Comparison of ENCODE assay signal across 20 cellular contexts in genomic region chr7:36448781-36449379, GRCh38. TPM values are rescaled to one million over a fixed set of nuclear protein-coding genes. Genes with fewer than 3 reads are reported as not detected.
A peak's percentile ranks its signal among the peaks of the same experiment; 100 is the strongest.
DNase-seq lines count a peak whose midpoint lies in the region; ATAC-seq and TF ChIP-seq lines count a peak whose summit lies in the region.
"Had no signal": no experiment of that assay in that cellular context is flagged by ENCODE, and none has a peak within 500 bp of the region (broad histone marks: within the 10 kb centered on the region; RNA-seq: fewer than 3 reads in every experiment).

No MANE protein-coding gene starts in this region.

- in situ Hi-C loops in brain microvascular endothelial cell (cut with HindIII; ENCODE audit: low pct_ligation_motif_present, low sequenced_read_pairs), result no loop called here

- H3K36me3 ChIP-seq in brain microvascular endothelial cell (replicated peaks), result no peaks in the 10 kb centered on the region
- H3K36me3 ChIP-seq: lower lobe of right lung, transverse colon had no signal

- no peak overlapping the region for H3K4me3 ChIP-seq in brain microvascular endothelial cell (ENCODE audit: low read depth, low read length)
- H3K4me3 ChIP-seq: lower lobe of right lung, transverse colon had no signal

- H3K27me3 Mint-ChIP-seq in activated T-cell treated with anti-CD3 and anti-CD28 coated beads, Interleukin-2, amount 50 U/mL, for 4 hours (ENCODE audit: low read depth), result no peaks in the 10 kb centered on the region
- H3K27me3 Mint-ChIP-seq: activated naive CD8-positive, alpha-beta T cell treated with anti-CD3 and anti-CD28 coated beads for 36 hours; IgD-negative memory B cell had no signal

- TF ChIP-seq CTCF in brain microvascular endothelial cell (IDR thresholded peaks at IDR 0.05; ENCODE audit: low read depth, low read length, missing control alignments), result no peak

- H3K4me1 Mint-ChIP-seq in activated T-cell treated with anti-CD3 and anti-CD28 coated beads, Interleukin-2, amount 50 U/mL, for 4 hours (ENCODE audit: low read depth), result no peaks in the 10 kb centered on the region

- ATAC-seq in activated T-cell treated with anti-CD3 and anti-CD28 coated beads, Interleukin-2, amount 50 U/mL, for 4 hours, result no peak
- ATAC-seq in GM18520 (IDR thresholded peaks at IDR 0.05; ENCODE audit: unreplicated experiment), result no peak
- ATAC-seq: right cardiac atrium had no signal

- no peak overlapping the region for H3K4me3 Mint-ChIP-seq in activated T-cell treated with anti-CD3 and anti-CD28 coated beads, Interleukin-2, amount 50 U/mL, for 4 hours
- H3K4me3 Mint-ChIP-seq: activated naive CD8-positive, alpha-beta T cell treated with anti-CD3 and anti-CD28 coated beads for 36 hours; IgD-negative memory B cell; T-helper 2 cell treated with Interferon-gamma antibody and Interleukin-4, amounts not matched to agents 5 μg/mL and 100 μg/mL, for 36 hours had no signal

- peak overlapping the region; percentile 32 for H3K27ac ChIP-seq in brain microvascular endothelial cell
- H3K27ac ChIP-seq: lower lobe of right lung, transverse colon had no signal

- H3K9me3 Mint-ChIP-seq in activated T-cell treated with anti-CD3 and anti-CD28 coated beads, Interleukin-2, amount 50 U/mL, for 4 hours, result no peaks in the 10 kb centered on the region
- H3K9me3 Mint-ChIP-seq: activated naive CD8-positive, alpha-beta T cell treated with anti-CD3 and anti-CD28 coated beads for 36 hours; IgD-negative memory B cell; T-helper 2 cell treated with Interferon-gamma antibody and Interleukin-4, amounts not matched to agents 5 μg/mL and 100 μg/mL, for 36 hours had no signal

- no peaks in the 10 kb centered on the region for H3K36me3 Mint-ChIP-seq in activated T-cell treated with anti-CD3 and anti-CD28 coated beads, Interleukin-2, amount 50 U/mL, for 4 hours (ENCODE audit: insufficient read depth)
- H3K36me3 Mint-ChIP-seq: IgD-negative memory B cell had no signal

- no peaks in the 10 kb centered on the region for H3K27me3 ChIP-seq in brain microvascular endothelial cell (replicated peaks)
- H3K27me3 ChIP-seq: transverse colon had no signal

- DNase-seq in AG08396 (ENCODE audit: low spot score) (peak; percentile 27), NCI-H2029 (lab: John Stamatoyannopoulos, UW) (peak; percentile 24), brain microvascular endothelial cell (peak; percentile 25), kidney glomerular epithelial cell (lab: John Stamatoyannopoulos, UW) (peak; percentile 43)
- no peak for DNase-seq in activated T-cell treated with anti-CD3 and anti-CD28 coated beads, Interleukin-2, amount 50 U/mL, for 4 hours
- DNase-seq in activated T-cell treated with anti-CD3 and anti-CD28 coated beads, Interleukin-2, amount 50 U/mL, for 48 hours, result no peak
- no peak for DNase-seq in activated CD8-positive, alpha-beta memory T cell treated with anti-CD3 and anti-CD28 coated beads, Interleukin-2, amount 50 U/mL, for 4 hours
- DNase-seq: activated CD4-positive, CD25-positive, alpha-beta regulatory T cell treated with anti-CD3 and anti-CD28 coated beads, Interleukin-2, amount 50 U/mL, for 72 hours; activated CD8-positive, alpha-beta memory T cell treated with anti-CD3 and anti-CD28 coated beads, Interleukin-2, amount 50 U/mL, for 48 hours; activated naive CD8-positive, alpha-beta T cell treated with anti-CD3 and anti-CD28 coated beads for 36 hours; AML-193; lower lobe of right lung; NCI-H1105; right cardiac atrium; SHP77; stimulated activated CD4-positive, alpha-beta T cell treated with anti-CD3 and anti-CD28 coated beads, Interleukin-2, amount 100 ng/mL, for 48 hours; transverse colon had no signal

RNA-seq across cellular contexts. Expression of gene ANLN, which starts 59.2 kb away (rescaled TPM):
- total RNA-seq in activated T-cell treated with anti-CD3 and anti-CD28 coated beads, Interleukin-2, amount 50 U/mL, for 4 hours, result 1 to 10 TPM; 1.8 to 4.1 (median 2.4) TPM

Comparison
In these comparisons a context has a peak if more than half of its experiments do, and no peak if none do; other contexts are left out.
1. DNase-seq: peak in AG08396 (single experiment), NCI-H2029 (single experiment), brain microvascular endothelial cell (single experiment) and kidney glomerular epithelial cell (single experiment); none in activated T-cell treated with anti-CD3 and anti-CD28 coated beads, Interleukin-2, amount 50 U/mL, for 4 hours (single experiment), activated T-cell treated with anti-CD3 and anti-CD28 coated beads, Interleukin-2, amount 50 U/mL, for 48 hours (0 of 2) and activated CD8-positive, alpha-beta memory T cell treated with anti-CD3 and anti-CD28 coated beads, Interleukin-2, amount 50 U/mL, for 4 hours (single experiment).